Comparison of ENCODE assay signal across 8 cellular contexts in genomic region chr13:30735025-30735967, GRCh38. TPM values are rescaled to one million over a fixed set of nuclear protein-coding genes. Genes with fewer than 3 reads are reported as not detected.
DNase-seq lines count a peak whose midpoint lies in the region; ATAC-seq and TF ChIP-seq lines count a peak whose summit lies in the region.

ALOX5AP (plus strand) TSS chr13:30735543; CDS start chr13:30735606, 63 bp downstream.

- no peaks in the 10 kb centered on the region for H3K36me3 ChIP-seq in IMR-90 (ENCODE audit: control insufficient read depth, insufficient read depth, low read length)
- no peaks in the 10 kb centered on the region for H3K36me3 ChIP-seq in mesenchymal stem cell (ENCODE audit: control insufficient read depth in 1 of 2, insufficient read depth in 2 of 2, low read depth in 1 of 2, low read length in 2 of 2)

- no CpG with 5 or more reads among the region's 7 CpGs for WGBS in IMR-90 (ENCODE audit: extremely low coverage in 2 of 2, insufficient read length in 1 of 2), 2 experiments
- WGBS in mesenchymal stem cell, result 92% methylated on average over 5 of the region's 7 CpGs

- H4K91ac ChIP-seq in IMR-90 (ENCODE audit: insufficient read depth, low read depth, low read length) (peak within 1 kb of the TSS; percentile 55), mesenchymal stem cell (ENCODE audit: low read length) (no peak within 1 kb of the TSS)

- H3K4me1 ChIP-seq in IMR-90 (ENCODE audit: control insufficient read depth, insufficient read depth, low read length) (peaks cover 13% of the 10 kb centered on the region), mesenchymal stem cell (ENCODE audit: control insufficient read depth, insufficient read depth, low read depth, low read length) (peaks cover 14% of the 10 kb centered on the region)

- H3K9ac ChIP-seq in IMR-90 (ENCODE audit: low read depth, low read length) (no peak within 1 kb of the TSS), mesenchymal stem cell (ENCODE audit: low read length) (no peak within 1 kb of the TSS)

- TF ChIP-seq POLR2A in IMR-90 (IDR thresholded peaks at IDR 0.05; ENCODE audit: low read depth, low read length), result no peak

- dilution Hi-C loops in IMR-90 (cut with HindIII; ENCODE audit: low sequenced_read_pairs, unreplicated experiment), result no loop called here

- peak within 1 kb of the TSS; percentile 37 for H2BK5ac ChIP-seq in IMR-90 (ENCODE audit: low read depth, low read length, poor library complexity, severe bottlenecking)
- H2BK5ac ChIP-seq in mesenchymal stem cell (ENCODE audit: low read depth, low read length, poor library complexity, severe bottlenecking), result peak within 1 kb of the TSS; percentile 15

- H3K18ac ChIP-seq in IMR-90 (ENCODE audit: low read depth, low read length) (peak within 1 kb of the TSS; percentile 57; the same call in 1 of the 2 replicates), mesenchymal stem cell (ENCODE audit: low read depth in 1 of 2, low read length in 2 of 2) (peak within 1 kb of the TSS in 1 of 2 experiments; percentile 61)

- TF ChIP-seq RAD21 in IMR-90 (IDR thresholded peaks at IDR 0.05; ENCODE audit: low read length), result no peak

- H2BK120ac ChIP-seq in IMR-90 (ENCODE audit: low read depth, low read length), result peak within 1 kb of the TSS; percentile 90
- peak within 1 kb of the TSS; percentile 27 for H2BK120ac ChIP-seq in mesenchymal stem cell (ENCODE audit: low read depth, low read length)

- no peaks in the 10 kb centered on the region for H3K79me1 ChIP-seq in IMR-90 (ENCODE audit: low read depth in 1 of 2, low read length in 2 of 2)
- H3K79me1 ChIP-seq in mesenchymal stem cell (replicated peaks; ENCODE audit: low read length, poor library complexity, severe bottlenecking), result no peaks in the 10 kb centered on the region

- H3K23ac ChIP-seq in IMR-90 (ENCODE audit: low read depth, low read length), result no peak within 1 kb of the TSS
- no peak within 1 kb of the TSS for H3K23ac ChIP-seq in mesenchymal stem cell (ENCODE audit: low read length in 2 of 2)

- H3K27me3 Mint-ChIP-seq in activated T-helper 17 cell treated with anti-CD3 and anti-CD28 coated beads, Interleukin-2, amount 50 U/mL, for 72 hours, result no peaks in the 10 kb centered on the region
- no peaks in the 10 kb centered on the region for H3K27me3 Mint-ChIP-seq in Calu3 (ENCODE audit: unreplicated experiment)

- H3K4me3 ChIP-seq in GM12875 (ENCODE audit: low read depth, low read length) (peak within 1 kb of the TSS; percentile 38), IMR-90 (ENCODE audit: insufficient read depth, low read depth, low read length) (no peak within 1 kb of the TSS), mesenchymal stem cell (ENCODE audit: insufficient read depth in 1 of 2, low read depth in 1 of 2, low read length in 2 of 2) (no peak within 1 kb of the TSS)

- peaks cover 8% of the 10 kb centered on the region for H3K9me1 ChIP-seq in IMR-90 (ENCODE audit: insufficient read depth, low read length)

- H3K27me3 ChIP-seq in IMR-90 (ENCODE audit: control insufficient read depth, insufficient read depth, low read length) (peaks cover 9% of the 10 kb centered on the region), mesenchymal stem cell (ENCODE audit: control insufficient read depth in 1 of 2, insufficient read depth in 1 of 2, low read length in 2 of 2) (peaks cover 0 to 52% of the 10 kb centered on the region in 2 experiments)

- peak within 1 kb of the TSS; percentile 33 for H2AK9ac ChIP-seq in IMR-90 (replicated peaks; ENCODE audit: low read depth, low read length, poor library complexity)

- in situ Hi-C loops in IMR-90 (cut with MboI; ENCODE audit: low sequenced_read_pairs), result no loop called here

- BruUV-seq in IMR-90 (replicated peaks; lab: Mats Ljungman, UMichigan) (no TSS peak), Calu3 (replicated peaks; lab: Mats Ljungman, UMichigan) (no TSS peak)

- ATAC-seq in GM21447 (IDR thresholded peaks at IDR 0.05; ENCODE audit: unreplicated experiment), result peak; percentile 71
- no peak for ATAC-seq in IMR-90 (ENCODE audit: low read depth)
- ATAC-seq in activated T-helper 17 cell treated with anti-CD3 and anti-CD28 coated beads, Interleukin-2, amount 50 U/mL, for 72 hours (replicated peaks), result peak; percentile 45

- H3K14ac ChIP-seq in IMR-90 (replicated peaks; ENCODE audit: low read depth, low read length), result peak within 1 kb of the TSS; percentile 84
- no peak within 1 kb of the TSS for H3K14ac ChIP-seq in mesenchymal stem cell (ENCODE audit: low read length in 2 of 2)

- H2AFZ ChIP-seq in IMR-90 (replicated peaks; ENCODE audit: low read length, poor library complexity), result no peak within 1 kb of the TSS
- H2AFZ ChIP-seq in mesenchymal stem cell (ENCODE audit: low read depth, low read length), result no peak within 1 kb of the TSS

- no peaks in the 10 kb centered on the region for H4K20me1 ChIP-seq in IMR-90 (ENCODE audit: insufficient read depth, low read length)

- peak within 1 kb of the TSS; percentile 76 for H2AK5ac ChIP-seq in IMR-90 (ENCODE audit: low read depth, low read length)
- H2AK5ac ChIP-seq in mesenchymal stem cell (ENCODE audit: low read length, severe bottlenecking), result no peak within 1 kb of the TSS

- H2BK15ac ChIP-seq in IMR-90 (ENCODE audit: low read depth, low read length) (peak within 1 kb of the TSS; percentile 81; the same call in 2 of the 3 replicates), mesenchymal stem cell (ENCODE audit: low read depth, poor library complexity, severe bottlenecking) (no peak within 1 kb of the TSS)

- H3K56ac ChIP-seq in IMR-90 (ENCODE audit: extremely low read depth, insufficient read depth, low read length), result no peak within 1 kb of the TSS

- H3K9me3 ChIP-seq in IMR-90 (ENCODE audit: control insufficient read depth, insufficient read depth, low read length) (no peaks in the 10 kb centered on the region), mesenchymal stem cell (ENCODE audit: control insufficient read depth, low read length) (no peaks in the 10 kb centered on the region)

- H3K4me1 Mint-ChIP-seq in activated T-helper 17 cell treated with anti-CD3 and anti-CD28 coated beads, Interleukin-2, amount 50 U/mL, for 72 hours, result peaks cover 46% of the 10 kb centered on the region
- H3K4me1 Mint-ChIP-seq in Calu3 (ENCODE audit: low read depth, unreplicated experiment), result peaks cover 18% of the 10 kb centered on the region

- DNase-seq in IMR-90 (no peak), mesenchymal stem cell (no peak), DMS114 treated with DMSO at 0.1 percent for 48 hours (lab: John Stamatoyannopoulos, UW; ENCODE audit: unreplicated experiment) (no peak), Calu3 (no peak), NCI-H82 treated with DMSO at 0.1 percent for 48 hours (lab: John Stamatoyannopoulos, UW; ENCODE audit: unreplicated experiment) (no peak)

- H3K4me2 ChIP-seq in IMR-90 (ENCODE audit: low read depth, low read length) (no peak within 1 kb of the TSS), mesenchymal stem cell (ENCODE audit: low read length, poor library complexity, severe bottlenecking) (no peak within 1 kb of the TSS)

- H3K36me3 Mint-ChIP-seq in activated T-helper 17 cell treated with anti-CD3 and anti-CD28 coated beads, Interleukin-2, amount 50 U/mL, for 72 hours (ENCODE audit: low read depth), result peaks cover 5% of the 10 kb centered on the region
- no peaks in the 10 kb centered on the region for H3K36me3 Mint-ChIP-seq in Calu3 (ENCODE audit: insufficient read depth, unreplicated experiment)

- intact Hi-C loops in IMR-90 (cut with micrococcal nuclease), result no loop called here
- intact Hi-C loops in Calu3 (cut with micrococcal nuclease; ENCODE audit: unreplicated experiment), result no loop called here

- peak within 1 kb of the TSS in 1 of 2 experiments; percentile 63; a peak in 3 of 4 replicates for H4K8ac ChIP-seq in IMR-90 (ENCODE audit: low read depth in 2 of 2, low read length in 2 of 2)
- no peak within 1 kb of the TSS for H4K8ac ChIP-seq in mesenchymal stem cell (ENCODE audit: low read length)

- peak within 1 kb of the TSS; percentile 81 for H3K4me3 Mint-ChIP-seq in activated T-helper 17 cell treated with anti-CD3 and anti-CD28 coated beads, Interleukin-2, amount 50 U/mL, for 72 hours
- H3K4me3 Mint-ChIP-seq in Calu3 (ENCODE audit: low read depth, unreplicated experiment), result no peak within 1 kb of the TSS

- H3K27ac ChIP-seq in IMR-90 (ENCODE audit: insufficient read depth, low read length) (no peak within 1 kb of the TSS), mesenchymal stem cell (ENCODE audit: low read length, poor library complexity, severe bottlenecking) (peak within 1 kb of the TSS; percentile 64)

- POLR2A ChIA-PET in IMR-90 (lab: Charles Lee; ENCODE audit: unreplicated experiment), result no interaction called here

- no peak within 1 kb of the TSS; the same call in 1 of the 2 replicates for H4K5ac ChIP-seq in IMR-90 (ENCODE audit: low read depth, low read length)

- H3K4ac ChIP-seq in IMR-90 (ENCODE audit: low read depth, low read length) (peak within 1 kb of the TSS; percentile 71), mesenchymal stem cell (ENCODE audit: low read depth in 1 of 2, low read length in 2 of 2) (no peak within 1 kb of the TSS)

- peak within 1 kb of the TSS; percentile 7 to 14 for H2BK12ac ChIP-seq in mesenchymal stem cell (ENCODE audit: low read length in 2 of 2)

- no peaks in the 10 kb centered on the region for H3K9me3 Mint-ChIP-seq in activated T-helper 17 cell treated with anti-CD3 and anti-CD28 coated beads, Interleukin-2, amount 50 U/mL, for 72 hours
- H3K9me3 Mint-ChIP-seq in Calu3 (ENCODE audit: low read depth, unreplicated experiment), result no peaks in the 10 kb centered on the region

- peak within 1 kb of the TSS; percentile 89 for H3K27ac Mint-ChIP-seq in activated T-helper 17 cell treated with anti-CD3 and anti-CD28 coated beads, Interleukin-2, amount 50 U/mL, for 72 hours
- H3K27ac Mint-ChIP-seq in Calu3 (ENCODE audit: unreplicated experiment), result no peak within 1 kb of the TSS

- CTCF ChIA-PET in IMR-90 (lab: Yijun Ruan, JAX), result no interaction called here
- CTCF ChIA-PET in Calu3 (lab: Charles Lee), result interaction anchor here (0.7 kb wide), 1 partner anchor 9 kb away, joined by 5 read pairs; no protein-coding TSS in a partner anchor

- peak within 1 kb of the TSS; percentile 82 for H2BK20ac ChIP-seq in IMR-90 (ENCODE audit: low read depth, low read length)

- TF ChIP-seq CTCF in GM12875 (IDR thresholded peaks at IDR 0.05; ENCODE audit: borderline replicate concordance, insufficient read depth, low read depth, low read length), result no peak
- TF ChIP-seq CTCF in IMR-90 (conservative IDR thresholded peaks at IDR 0.05; ENCODE audit: low read depth, low read length), result no peak
- no peak for TF ChIP-seq CTCF in Calu3 (IDR thresholded peaks at IDR 0.05; ENCODE audit: unreplicated experiment)

TF ChIP-seq in IMR-90, 13 proteins besides CTCF, POLR2A, EP300 and RAD21 (continues in another document):
- TF ChIP-seq RFX5 (IDR thresholded peaks at IDR 0.05; ENCODE audit: low read depth, low read length), result no peak
- no peak for TF ChIP-seq MXI1 (IDR thresholded peaks at IDR 0.05; ENCODE audit: borderline replicate concordance, low read depth, low read length)

RNA-seq across cellular contexts. Expression of gene ALOX5AP, which starts in this region (rescaled TPM):
- total RNA-seq in IMR-90 (2012; rRNA removed), result 0.28 TPM in 1 of 2 replicates, not detected in the other
- polyA plus RNA-seq in IMR-90 (2012; rRNA removed), result 0.62 and 0.63 TPM in 2 replicates
- polyA plus RNA-seq in IMR-90 (2012; cell fraction: cytosol; rRNA removed), result 0.30 and 0.45 TPM in 2 replicates
- polyA plus RNA-seq in IMR-90 (2012; cell fraction: nucleus; rRNA removed; ENCODE audit: low replicate concordance), result 0.53 TPM in 1 of 2 replicates, not detected in the other
- 10 to 100 TPM; 33.7 to 62.5 TPM for total RNA-seq in activated T-helper 17 cell treated with anti-CD3 and anti-CD28 coated beads, Interleukin-2, amount 50 U/mL, for 72 hours
- polyA plus RNA-seq in mesenchymal stem cell (2013, experiment 1 of 2), result 14.2 TPM
- polyA plus RNA-seq in mesenchymal stem cell (2013, experiment 2 of 2), result 15.0 TPM
- not detected in 2 replicates for total RNA-seq in Calu3 (2022)

Comparison
In these comparisons a context has a peak if more than half of its experiments do, and no peak if none do; other contexts are left out.
1. RNA of gene ALOX5AP (total RNA-seq): 33.7 to 62.5 TPM in activated T-helper 17 cell treated with anti-CD3 and anti-CD28 coated beads, Interleukin-2, amount 50 U/mL, for 72 hours; 0.28 TPM in IMR-90 and not detected in Calu3; every median in the first group is over 10 times any median in the second.